In the genomic region with DNA sequence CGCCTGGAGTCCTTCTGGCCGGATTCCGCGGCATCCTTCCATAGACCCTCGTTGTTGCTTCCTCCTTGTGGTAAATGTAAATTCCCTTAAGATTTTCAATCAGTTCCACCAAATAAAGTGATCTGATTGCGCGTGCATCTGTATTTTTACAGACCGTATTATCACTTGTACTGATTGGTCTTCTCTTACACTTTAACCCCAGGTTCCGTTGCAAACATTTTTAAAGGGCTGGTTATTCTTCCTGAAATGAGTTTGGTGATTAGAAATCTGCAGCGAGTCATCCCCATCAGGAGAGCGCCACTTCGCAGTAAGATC, we compare ENCODE assay signal across 8 cellular contexts. TPM values are rescaled to one million over a fixed set of nuclear protein-coding genes. Genes with fewer than 3 reads are reported as not detected.
DNase-seq lines count a peak whose midpoint lies in the region; ATAC-seq and TF ChIP-seq lines count a peak whose summit lies in the region.

No MANE protein-coding gene starts in this region.

- peak overlapping the region; percentile 92 for H3K27ac Mint-ChIP-seq in memory B cell

- DNase-seq in astrocyte of the cerebellum (ENCODE audit: low read depth): peak; percentile 44
- no peak for DNase-seq in memory B cell (ENCODE audit: low spot score in 2 of 2)
- DNase-seq in uterus: no peak
- no peak for DNase-seq in GM13976 (ENCODE audit: low spot score)

- TF ChIP-seq CTCF in astrocyte of the cerebellum (IDR thresholded peaks at IDR 0.05; ENCODE audit: low read depth, low read length, missing control alignments) (no peak), uterus (IDR thresholded peaks at IDR 0.05) (no peak), GM13976 (IDR thresholded peaks at IDR 0.05; ENCODE audit: borderline replicate concordance, control extremely low read depth, extremely low read depth, insufficient read depth, missing control alignments) (no peak)

- TF ChIP-seq POLR2A in uterus (IDR thresholded peaks at IDR 0.05): no peak

- peaks cover 68% of the 10 kb centered on the region for H3K4me1 ChIP-seq in BLaER1
- peaks cover 9 to 12% of the 10 kb centered on the region in 2 donors for H3K4me1 ChIP-seq in uterus

- no peaks in the 10 kb centered on the region for H3K27me3 Mint-ChIP-seq in memory B cell

- H3K4me1 Mint-ChIP-seq in memory B cell: peaks cover 29% of the 10 kb centered on the region

- H4K20me1 ChIP-seq in BLaER1: peaks cover 42% of the 10 kb centered on the region

- H3K27me3 ChIP-seq in BLaER1 (no peaks in the 10 kb centered on the region), uterus (no peaks in the 10 kb centered on the region)

- no peaks in the 10 kb centered on the region for H3K9me3 Mint-ChIP-seq in memory B cell

- in situ Hi-C loops in astrocyte of the cerebellum (cut with HindIII; ENCODE audit: low sequenced_read_pairs): no loop called here
- in situ Hi-C loops in GM13976 (cut with MboI; ENCODE audit: low sequenced_read_pairs, unreplicated experiment): no loop called here

- H3K27ac ChIP-seq in BLaER1 (peak overlapping the region; percentile 98), uterus (peak overlapping the region; percentile 89 to 94)

- H3K36me3 ChIP-seq in BLaER1: peaks cover 32% of the 10 kb centered on the region
- H3K36me3 ChIP-seq in uterus: no peaks in the 10 kb centered on the region

- ATAC-seq in HG02973 (IDR thresholded peaks at IDR 0.05; ENCODE audit: unreplicated experiment) (peak; percentile 11), memory B cell (ENCODE audit: low read depth) (no peak), HG02763 (IDR thresholded peaks at IDR 0.05; ENCODE audit: unreplicated experiment) (no peak), GM19452 (IDR thresholded peaks at IDR 0.05; ENCODE audit: unreplicated experiment) (no peak)

- H3K4me3 ChIP-seq in BLaER1 (peak overlapping the region; percentile 99), astrocyte of the cerebellum (ENCODE audit: low read depth, low read length) (peak overlapping the region; percentile 69), uterus (peak overlapping the region; percentile 77 to 80)

- H3K9me3 ChIP-seq in BLaER1 (peaks cover under 1% of the 10 kb centered on the region; the same call in 1 of the 2 replicates), uterus (no peaks in the 10 kb centered on the region)

- peak overlapping the region; percentile 99 for H3K9ac ChIP-seq in BLaER1

- peak overlapping the region; percentile 99 for H3K4me3 Mint-ChIP-seq in memory B cell

- H3K4me2 ChIP-seq in BLaER1: peak overlapping the region; percentile 93

- intact Hi-C loops in uterus (cut with DNase I; ENCODE audit: low total_unique reads): no loop called here

- peaks cover 14% of the 10 kb centered on the region for H3K36me3 Mint-ChIP-seq in memory B cell

RNA-seq across cellular contexts. Expression of gene YBEY, which starts 0.5 kb away (rescaled TPM):
- total RNA-seq in uterus: 10 to 100 TPM in 3 of 4 donors, 1 to 10 TPM in 1; 2.9 to 78.6 (median 13.0) TPM

RNA-seq across cellular contexts. Expression of gene MCM3AP, which starts 1.2 kb away (rescaled TPM):
- total RNA-seq in uterus: 100 to 1,000 TPM in 2 of 4 donors, 10 to 100 TPM in 2; 24.1 to 128 (median 93.2) TPM

RNA-seq across cellular contexts. Expression of gene C21orf58, which starts 37.0 kb away (rescaled TPM):
- total RNA-seq in uterus: 1 to 10 TPM in 3 of 4 donors, under 1 TPM in 1; 0.88 to 9.4 (median 5.6) TPM

RNA-seq across cellular contexts. Expression of gene PCNT, which starts 37.3 kb away (rescaled TPM):
- 10 to 100 TPM in 2 of 4 donors, 1 to 10 TPM in 2; 6.2 to 29.7 (median 17.1) TPM for total RNA-seq in uterus

RNA-seq across cellular contexts. Expression of gene LSS, which starts 58.1 kb away (rescaled TPM):
- total RNA-seq in uterus: 10 to 100 TPM; 35.4 to 94.0 (median 41.5) TPM
